26 cellular contexts compared by ENCODE assay signal in genomic region chr9:22374021-22374420, GRCh38.
A peak's percentile ranks its signal among the peaks of the same experiment; 100 is the strongest.
DNase-seq lines count a peak whose midpoint lies in the region; ATAC-seq, FAIRE-seq and TF ChIP-seq lines count a peak whose summit lies in the region.
"Had no signal": no experiment of that assay in that cellular context is flagged by ENCODE, and none has a peak within 500 bp of the region (broad histone marks: within the 10 kb centered on the region; RNA-seq: fewer than 3 reads in every experiment).

No MANE protein-coding gene starts in this region.

- intact Hi-C loops in posterior vena cava (cut with DNase I) = loop anchor here in 1 of 2 donors (10.0 kb wide), 1 partner anchor 109 kb away; no protein-coding TSS in a partner anchor

- H3K4me3 ChIP-seq in ectodermal cell (ENCODE audit: insufficient read depth, low read depth, low read length) = no peak overlapping the region
- H3K4me3 ChIP-seq: body of pancreas, gastroesophageal sphincter, lung, tibial artery had no signal

- H3K4me1 ChIP-seq in ectodermal cell (ENCODE audit: control insufficient read depth, insufficient read depth, low read length) = peaks cover 15% of the 10 kb centered on the region
- H3K4me1 ChIP-seq: body of pancreas, gastroesophageal sphincter, tibial artery had no signal

- POLR2A ChIA-PET in HEK293T (lab: Yijun Ruan, JAX) = no interaction called here

- CTCF ChIA-PET in HEK293T (lab: Yijun Ruan, JAX) = no interaction called here

- H3K9me3 ChIP-seq in ectodermal cell (ENCODE audit: control insufficient read depth, low read length) = no peaks in the 10 kb centered on the region
- H3K9me3 ChIP-seq: body of pancreas, gastroesophageal sphincter, tibial artery had no signal

- WGBS in ectodermal cell, 2 experiments = 40 to 63% methylated on average over 2 of the region's 2 CpGs

- DNase-seq in NCI-H2171 treated with DMSO at 0.1 percent for 48 hours (lab: John Stamatoyannopoulos, UW) = peak; percentile 45
- DNase-seq in NCI-H2171 (lab: John Stamatoyannopoulos, UW) = no peak
- peak; percentile 99 for DNase-seq in NCI-H69 (lab: John Stamatoyannopoulos, UW)
- DNase-seq in posterior vena cava (ENCODE audit: low spot score) = no peak
- no peak for DNase-seq in HEK293T (ENCODE audit: extremely low spot score)
- no peak for DNase-seq in frontal cortex (ENCODE audit: low spot score in 2 of 2)
- DNase-seq: activated CD8-positive, alpha-beta T cell treated with anti-CD3 and anti-CD28 coated beads for 36 hours; activated gamma-delta T cell; activated T-cell treated with anti-CD3 and anti-CD28 coated beads for 4 hours; body of pancreas; effector memory CD4-positive, alpha-beta T cell; kidney; NCI-H1105; NCI-H2227 treated with DMSO at 0.1 percent for 48 hours; RPMI8226; stimulated activated CD4-positive, alpha-beta T cell treated with anti-CD3 and anti-CD28 coated beads, Interleukin-4, amount 100 ng/mL, for 24 hours; stimulated activated naive CD4-positive, alpha-beta T cell treated with Interleukin-2 at 50 U/mL for 16 hours; T1000; tibial artery had no signal

- FAIRE-seq in frontal cortex (lab: Jason Lieb, UNC) = no peak
- FAIRE-seq: A204.1, kidney had no signal

- peak overlapping the region; percentile 65 for H3K27ac ChIP-seq in ectodermal cell (ENCODE audit: insufficient read depth, low read depth, low read length, poor library complexity, severe bottlenecking)
- H3K27ac ChIP-seq: body of pancreas, gastroesophageal sphincter, HL-60, tibial artery had no signal

- ATAC-seq in GM18861 (IDR thresholded peaks at IDR 0.05; ENCODE audit: unreplicated experiment) = no peak
- ATAC-seq: activated CD8-positive, alpha-beta T cell treated with anti-CD3 and anti-CD28 coated beads for 36 hours; body of pancreas; esophagus mucosa; gastroesophageal sphincter had no signal

- no peaks in the 10 kb centered on the region for H3K36me3 ChIP-seq in ectodermal cell (ENCODE audit: control insufficient read depth, insufficient read depth, low read length)
- H3K36me3 ChIP-seq: gastroesophageal sphincter, tibial artery had no signal

- peaks cover 21% of the 10 kb centered on the region for H3K27me3 ChIP-seq in ectodermal cell (ENCODE audit: control insufficient read depth, insufficient read depth, low read length, poor library complexity, severe bottlenecking)
- H3K27me3 ChIP-seq: body of pancreas, gastroesophageal sphincter, tibial artery had no signal

TF ChIP-seq in HEK293T, 16 proteins besides CTCF, POLR2A, EP300 and RAD21:
- no peak for TF ChIP-seq ZNF384 (IDR thresholded peaks at IDR 0.05)
- TF ChIP-seq FOXA1 (IDR thresholded peaks at IDR 0.05) = no peak
- TF ChIP-seq ARNT (IDR thresholded peaks at IDR 0.05) = no peak
- TF ChIP-seq FOXM1 (IDR thresholded peaks at IDR 0.05; ENCODE audit: borderline replicate concordance) = no peak
- no peak for TF ChIP-seq ELF4 (IDR thresholded peaks at IDR 0.05)
- TF ChIP-seq BHLHE40 (IDR thresholded peaks at IDR 0.05; ENCODE audit: borderline replicate concordance) = no peak
- TF ChIP-seq NFRKB (IDR thresholded peaks at IDR 0.05) = no peak

Comparison
In these comparisons a context has a peak if more than half of its experiments do, and no peak if none do; other contexts are left out.
1. DNase-seq: peak in NCI-H2171 treated with DMSO at 0.1 percent for 48 hours (single experiment) and NCI-H69 (single experiment); none in NCI-H2171 (single experiment), posterior vena cava (single experiment), HEK293T (single experiment) and frontal cortex (0 of 2).